In the genomic region with DNA sequence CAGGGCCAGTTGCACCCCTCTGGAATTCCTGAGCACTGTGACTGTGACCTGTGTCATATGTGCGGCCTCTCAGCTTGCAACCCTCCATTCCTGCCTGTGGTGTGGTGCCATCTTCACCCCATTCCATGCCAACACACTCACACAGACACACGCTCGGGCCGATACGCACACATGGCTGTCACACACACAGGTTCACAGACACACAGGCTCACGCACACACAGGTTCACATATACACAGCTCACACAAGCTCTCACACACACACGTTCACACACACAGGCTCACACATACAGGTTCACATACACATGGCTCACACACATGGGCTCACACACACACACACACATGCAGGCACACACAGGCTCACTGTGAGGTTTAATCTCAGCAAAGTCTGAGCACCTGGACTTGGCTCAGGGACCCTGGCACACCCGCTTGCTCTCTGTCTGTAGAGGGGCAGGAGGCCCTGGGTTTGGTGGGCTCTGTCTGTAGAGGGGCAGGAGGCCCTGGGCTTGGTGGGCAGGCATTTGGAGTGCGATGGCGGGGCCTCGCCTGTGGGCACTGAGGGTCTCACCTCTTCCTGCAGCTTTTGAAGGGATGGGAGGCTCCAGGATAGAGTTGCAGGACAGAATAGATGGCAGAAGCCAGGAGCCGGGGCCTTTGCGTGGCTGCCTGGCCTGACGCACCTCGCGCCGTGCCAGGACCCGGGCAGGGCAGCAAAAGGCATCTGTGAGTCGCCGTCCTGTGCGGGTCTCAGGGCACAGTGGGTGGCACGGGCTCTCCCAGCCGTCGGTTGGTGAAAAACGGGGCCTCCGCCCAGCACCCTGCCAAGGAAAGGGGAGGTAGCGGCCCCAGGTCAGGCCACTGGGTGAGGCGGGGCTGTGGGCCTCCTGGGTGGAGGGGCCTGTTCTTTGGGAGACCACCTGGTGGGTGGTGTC, we compare ENCODE assay signal across 1 cellular context.
TF ChIP-seq lines count a peak whose summit lies in the region.

No MANE protein-coding gene starts in this region.

TF ChIP-seq in HEK293, 187 proteins besides CTCF, POLR2A, EP300 and RAD21 (continued from another document):
- TF ChIP-seq, protein P1, sequence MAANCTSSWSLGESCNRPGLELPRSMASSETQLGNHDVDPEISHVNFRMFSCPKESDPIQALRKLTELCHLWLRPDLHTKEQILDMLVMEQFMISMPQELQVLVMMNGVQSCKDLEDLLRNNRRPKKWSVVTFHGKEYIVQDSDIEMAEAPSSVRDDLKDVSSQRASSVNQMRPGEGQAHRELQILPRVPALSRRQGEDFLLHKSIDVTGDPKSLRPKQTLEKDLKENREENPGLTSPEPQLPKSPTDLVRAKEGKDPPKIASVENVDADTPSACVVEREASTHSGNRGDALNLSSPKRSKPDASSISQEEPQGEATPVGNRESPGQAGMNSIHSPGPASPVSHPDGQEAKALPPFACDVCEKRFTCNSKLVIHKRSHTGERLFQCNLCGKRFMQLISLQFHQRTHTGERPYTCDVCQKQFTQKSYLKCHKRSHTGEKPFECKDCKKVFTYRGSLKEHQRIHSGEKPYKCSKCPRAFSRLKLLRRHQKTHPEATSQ (tag by site-specific recombination; IDR thresholded peaks at IDR 0.05) = peak; percentile 40; the same call in 1 of the 2 replicates
- no peak for TF ChIP-seq ZNF394 (tag by site-specific recombination; IDR thresholded peaks at IDR 0.05; ENCODE audit: borderline replicate concordance)
- TF ChIP-seq ZNF747 (tag by site-specific recombination; IDR thresholded peaks at IDR 0.05) = 0 out of 2 replicates have a peak, but pooled peaks have one; percentile 19
